ENCODE assay signal across 8 cellular contexts in genomic region chr12:6534914-6535696, GRCh38. TPM values are rescaled to one million over a fixed set of nuclear protein-coding genes. Genes with fewer than 3 reads are reported as not detected.
DNase-seq lines count a peak whose midpoint lies in the region; ATAC-seq and TF ChIP-seq lines count a peak whose summit lies in the region.

No MANE protein-coding gene starts in this region.

- intact Hi-C loops in thyroid gland (cut with DNase I) = loop anchor here (5.0 to 10.0 kb wide), 3 partner anchors 68 to 310 kb away; no protein-coding TSS in a partner anchor

- peaks cover 79% of the 10 kb centered on the region for H3K36me3 ChIP-seq in SJSA1
- peaks cover 69% of the 10 kb centered on the region for H3K36me3 ChIP-seq in osteoblast (ENCODE audit: insufficient read depth, low read length)
- H3K36me3 ChIP-seq in thyroid gland = peaks cover 30 to 31% of the 10 kb centered on the region in 2 donors

- peaks cover 47% of the 10 kb centered on the region for H3K4me1 ChIP-seq in SJSA1 (replicated peaks)
- peaks cover 42% of the 10 kb centered on the region for H3K4me1 ChIP-seq in osteoblast (ENCODE audit: insufficient read depth, low read length)
- H3K4me1 ChIP-seq in thyroid gland = peaks cover 32 to 43% of the 10 kb centered on the region in 2 donors

- peaks cover 31% of the 10 kb centered on the region for H3K79me2 ChIP-seq in osteoblast (ENCODE audit: insufficient read depth, low read length)

- peak; percentile 84 for DNase-seq in ACHN
- DNase-seq in HuH-7 (ENCODE audit: low spot score) = peak; percentile 66
- peak; percentile 81 to 83 for DNase-seq in SJSA1 (ENCODE audit: low read depth in 1 of 2, low spot score in 2 of 2)
- DNase-seq in glutamatergic neuron = peak; percentile 90
- peak; percentile 97 for DNase-seq in osteoblast (ENCODE audit: insufficient read length, low spot score, missing footprints)
- DNase-seq in thyroid gland = peak; percentile 66 to 68

- peaks cover 16% of the 10 kb centered on the region for H3K36me3 Mint-ChIP-seq in activated naive CD4-positive, alpha-beta T cell treated with anti-CD3 and anti-CD28 coated beads, Interleukin-2, amount 50 U/mL, for 24 hours
- H3K36me3 Mint-ChIP-seq in glutamatergic neuron (ENCODE audit: unreplicated experiment) = peaks cover 3% of the 10 kb centered on the region

- peaks cover 37% of the 10 kb centered on the region for H3K4me1 Mint-ChIP-seq in activated naive CD4-positive, alpha-beta T cell treated with anti-CD3 and anti-CD28 coated beads, Interleukin-2, amount 50 U/mL, for 24 hours
- H3K4me1 Mint-ChIP-seq in glutamatergic neuron (ENCODE audit: low read depth, unreplicated experiment) = peaks cover 23% of the 10 kb centered on the region

- H3K27ac ChIP-seq in SJSA1 (peak overlapping the region; percentile 77), osteoblast (ENCODE audit: low read depth, low read length) (peak overlapping the region; percentile 95), thyroid gland (peak overlapping the region; percentile 85 to 93 (median 90))

- peaks cover 54% of the 10 kb centered on the region for H4K20me1 ChIP-seq in osteoblast (ENCODE audit: insufficient read depth, low read length)

- WGBS in thyroid gland, 2 donors = 0% methylated on average over 14 to 45 of the region's 55 CpGs

- no peak overlapping the region for H2AFZ ChIP-seq in osteoblast (ENCODE audit: low read length)

- no peaks in the 10 kb centered on the region for H3K9me3 Mint-ChIP-seq in activated naive CD4-positive, alpha-beta T cell treated with anti-CD3 and anti-CD28 coated beads, Interleukin-2, amount 50 U/mL, for 24 hours
- peaks cover 35% of the 10 kb centered on the region for H3K9me3 Mint-ChIP-seq in glutamatergic neuron (ENCODE audit: unreplicated experiment)

- H3K27ac Mint-ChIP-seq in activated naive CD4-positive, alpha-beta T cell treated with anti-CD3 and anti-CD28 coated beads, Interleukin-2, amount 50 U/mL, for 24 hours = peak overlapping the region; percentile 93
- peak overlapping the region; percentile 93 for H3K27ac Mint-ChIP-seq in glutamatergic neuron (ENCODE audit: unreplicated experiment)

- in situ Hi-C loops in ACHN (cut with HindIII; ENCODE audit: low pct_ligation_motif_present, low pct_unique_long_range_greater_than_20kb, low sequenced_read_pairs) = no loop called here

- H3K27me3 Mint-ChIP-seq in activated naive CD4-positive, alpha-beta T cell treated with anti-CD3 and anti-CD28 coated beads, Interleukin-2, amount 50 U/mL, for 24 hours = no peaks in the 10 kb centered on the region
- peaks cover 17% of the 10 kb centered on the region for H3K27me3 Mint-ChIP-seq in glutamatergic neuron (ENCODE audit: unreplicated experiment)

- peak in 1 of 2 donors; percentile 29 for TF ChIP-seq POLR2A in thyroid gland (IDR thresholded peaks at IDR 0.05)

- ATAC-seq in GM18867 (IDR thresholded peaks at IDR 0.05; ENCODE audit: unreplicated experiment) = peak; percentile 3

- H3K4me3 Mint-ChIP-seq in activated naive CD4-positive, alpha-beta T cell treated with anti-CD3 and anti-CD28 coated beads, Interleukin-2, amount 50 U/mL, for 24 hours = peak overlapping the region; percentile 98
- H3K4me3 Mint-ChIP-seq in glutamatergic neuron (ENCODE audit: unreplicated experiment) = peak overlapping the region; percentile 95

- H3K9me3 ChIP-seq in SJSA1 (replicated peaks) (no peaks in the 10 kb centered on the region), osteoblast (ENCODE audit: low read depth, low read length) (no peaks in the 10 kb centered on the region), thyroid gland (no peaks in the 10 kb centered on the region)

- H3K4me3 ChIP-seq in SJSA1 = peak overlapping the region; percentile 85
- peak overlapping the region; percentile 95 for H3K4me3 ChIP-seq in osteoblast (ENCODE audit: insufficient read depth, low read length)
- peak overlapping the region; percentile 66 to 90 (median 87) for H3K4me3 ChIP-seq in thyroid gland (replicated peaks in 1 of 3)

- no peaks in the 10 kb centered on the region for H3K27me3 ChIP-seq in SJSA1 (replicated peaks)
- no peaks in the 10 kb centered on the region for H3K27me3 ChIP-seq in osteoblast (ENCODE audit: insufficient read depth, low read length)
- H3K27me3 ChIP-seq in thyroid gland = no peaks in the 10 kb centered on the region

- H3K4me2 ChIP-seq in osteoblast (ENCODE audit: insufficient read depth, low read length) = peak overlapping the region; percentile 98

- TF ChIP-seq CTCF in glutamatergic neuron (IDR thresholded peaks at IDR 0.05; ENCODE audit: partially characterized antibody, unreplicated experiment) = peak; percentile 20
- no peak for TF ChIP-seq CTCF in osteoblast (IDR thresholded peaks at IDR 0.05; ENCODE audit: extremely low read depth, low read depth, low read length)
- peak in 1 of 6 experiments; percentile 2 for TF ChIP-seq CTCF in thyroid gland (IDR thresholded peaks at IDR 0.05)

RNA-seq across cellular contexts. Expression of gene GAPDH, which starts 0.8 kb away (rescaled TPM):
- total RNA-seq in SJSA1 (2014; rRNA removed; shearing (Covaris generic)) = 5,440 and 7,155 TPM in 2 replicates
- total RNA-seq in glutamatergic neuron (ENCODE audit: unreplicated experiment) (2,124 TPM), osteoblast (4,846 and 5,173 TPM in 2 replicates), thyroid gland (1,000 to 10,000 TPM; 1,191 to 3,596 (median 1,852) TPM)

RNA-seq across cellular contexts. Expression of gene IFFO1, which starts 20.7 kb away (rescaled TPM):
- 12.1 and 14.9 TPM in 2 replicates for total RNA-seq in SJSA1 (2014; rRNA removed; shearing (Covaris generic))
- total RNA-seq in glutamatergic neuron (ENCODE audit: unreplicated experiment) (50.3 TPM), osteoblast (12.7 and 13.4 TPM in 2 replicates), thyroid gland (10 to 100 TPM in 1 of 4 donors, 1 to 10 TPM in 3; 5.0 to 10.2 (median 7.5) TPM)

RNA-seq across cellular contexts. Expression of gene NOP2, which starts 33.0 kb away (rescaled TPM):
- 48.3 and 76.6 TPM in 2 replicates for total RNA-seq in SJSA1 (2014; rRNA removed; shearing (Covaris generic))
- total RNA-seq in glutamatergic neuron (ENCODE audit: unreplicated experiment) = 53.5 TPM
- 18.3 and 21.4 TPM in 2 replicates for total RNA-seq in osteoblast
- 10 to 100 TPM; 23.0 to 50.8 (median 35.6) TPM for total RNA-seq in thyroid gland

RNA-seq across cellular contexts. Expression of gene NCAPD2, which starts 41.2 kb away (rescaled TPM):
- total RNA-seq in SJSA1 (2014; rRNA removed; shearing (Covaris generic)) = 84.0 and 131 TPM in 2 replicates
- 29.3 TPM for total RNA-seq in glutamatergic neuron (ENCODE audit: unreplicated experiment)
- 19.4 and 21.0 TPM in 2 replicates for total RNA-seq in osteoblast
- 10 to 100 TPM; 22.4 to 31.8 (median 28.6) TPM for total RNA-seq in thyroid gland

RNA-seq across cellular contexts. Expression of gene MRPL51, which starts 42.0 kb away (rescaled TPM):
- 213 and 264 TPM in 2 replicates for total RNA-seq in SJSA1 (2014; rRNA removed; shearing (Covaris generic))
- total RNA-seq in glutamatergic neuron (ENCODE audit: unreplicated experiment) = 138 TPM
- total RNA-seq in osteoblast = 58.3 and 68.8 TPM in 2 replicates
- total RNA-seq in thyroid gland = 10 to 100 TPM; 16.7 to 84.6 (median 46.9) TPM

Comparison
In these comparisons a context has a peak if more than half of its experiments do, and no peak if none do; other contexts are left out.
1. Peak in every context shown above with its lines: DNase-seq, ATAC-seq, H3K4me3 ChIP-seq and H3K27ac ChIP-seq.